ENCODE assay signal across 26 cellular contexts in genomic region chrX:38041237-38041636, GRCh38. TPM values are rescaled to one million over a fixed set of nuclear protein-coding genes. Genes with fewer than 3 reads are reported as not detected.
DNase-seq lines count a peak whose midpoint lies in the region; ATAC-seq, FAIRE-seq and TF ChIP-seq lines count a peak whose summit lies in the region.
"Had no signal": no experiment of that assay in that cellular context is flagged by ENCODE, and none has a peak within 500 bp of the region (broad histone marks: within the 10 kb centered on the region; RNA-seq: fewer than 3 reads in every experiment).

No MANE protein-coding gene starts in this region.

- WGBS in HepG2 (ENCODE audit: low lambda C conversion rate), result 2% methylated on average over 3 of the region's 3 CpGs
- 35% methylated on average over 3 of the region's 3 CpGs for WGBS in right lobe of liver (ENCODE audit: insufficient coverage, low coverage, low lambda C conversion rate, missing lambda C conversion rate)

- H3K36me3 ChIP-seq in HepG2 (replicated peaks in 1 of 2; ENCODE audit: control insufficient read depth in 1 of 2, insufficient read depth in 2 of 2, low read length in 2 of 2) (no peaks in the 10 kb centered on the region), right lobe of liver (no peaks in the 10 kb centered on the region)
- H3K36me3 ChIP-seq: BE2C, HAP-1 had no signal

- H3K9me3 ChIP-seq in HepG2 (ENCODE audit: low read length), result no peaks in the 10 kb centered on the region
- H3K9me3 ChIP-seq in right lobe of liver, result no peaks in the 10 kb centered on the region
- H3K9me3 ChIP-seq: BE2C, HAP-1 had no signal

- no TSS peak for BruUV-seq in HepG2 (replicated peaks; lab: Mats Ljungman, UMichigan)

- TF ChIP-seq POLR2A in HepG2 (IDR thresholded peaks at IDR 0.05; ENCODE audit: insufficient read depth in 1 of 2, low read depth in 2 of 2, low read length in 2 of 2), result no peak
- no peak for TF ChIP-seq POLR2A in right lobe of liver (IDR thresholded peaks at IDR 0.05)

- no peaks in the 10 kb centered on the region for H4K20me1 ChIP-seq in HepG2 (ENCODE audit: insufficient read depth, low read length)

- CTCF ChIA-PET in HepG2 (lab: Yijun Ruan, JAX; ENCODE audit: low intra/inter-chr PET ratio, low total read pairs), result no interaction called here
- CTCF ChIA-PET in HEK293T (lab: Yijun Ruan, JAX), result no interaction called here

- H3K79me2 ChIP-seq in HepG2 (ENCODE audit: insufficient read depth, low read length), result no peaks in the 10 kb centered on the region

- peak; percentile 0 for DNase-seq in HepG2 (ENCODE audit: low spot score)
- no peak for DNase-seq in right lobe of liver
- DNase-seq in HEK293T (ENCODE audit: extremely low spot score), result no peak
- DNase-seq in NCI-H82 (lab: John Stamatoyannopoulos, UW), result peak; percentile 89
- DNase-seq in retinal pigment epithelial cell (ENCODE audit: low read depth), result peak; percentile 74
- DNase-seq: 8988T; ACHN; BE2C; C1 segment of cervical spinal cord; CD4-positive, CD25-positive, alpha-beta regulatory T cell; DMS 273 treated with DMSO at 0.1 percent for 48 hours; DMS53; DND-41; EL; GM23248; HFFc6; Karpas-422; KBM-7 had no signal

- FAIRE-seq in HepG2 (lab: Jason Lieb, UNC), result no peak
- FAIRE-seq: GM12878, HTR-8/SVneo had no signal

- ATAC-seq in HepG2 (no peak), right lobe of liver (no peak), HG03095 (IDR thresholded peaks at IDR 0.05; ENCODE audit: unreplicated experiment) (no peak), HG03378 (IDR thresholded peaks at IDR 0.05; ENCODE audit: unreplicated experiment) (no peak), GM21786 (IDR thresholded peaks at IDR 0.05; ENCODE audit: unreplicated experiment) (no peak)
- ATAC-seq: GM12878 had no signal

- H3K27me3 ChIP-seq in HepG2 (ENCODE audit: control insufficient read depth in 1 of 2, insufficient read depth in 2 of 2, low read length in 2 of 2), result no peaks in the 10 kb centered on the region
- H3K27me3 ChIP-seq in right lobe of liver, result no peaks in the 10 kb centered on the region
- H3K27me3 ChIP-seq: BE2C had no signal

- in situ Hi-C loops in HepG2 (cut with HindIII; ENCODE audit: extremely low pct_ligation_motif_present, low pct_unique_long_range_greater_than_20kb), result no loop called here

- POLR2A ChIA-PET in HepG2 (lab: Yijun Ruan, JAX) (no interaction called here), HEK293T (lab: Yijun Ruan, JAX) (no interaction called here)

- TF ChIP-seq EP300 in HepG2 (IDR thresholded peaks at IDR 0.05; ENCODE audit: low read depth in 2 of 2, low read length in 2 of 2) (no peak), HepG2 (CRISPR knock-in tag; IDR thresholded peaks at IDR 0.05; ENCODE audit: borderline replicate concordance) (no peak)

- no peak for TF ChIP-seq CTCF in HepG2 (CRISPR knock-in tag; IDR thresholded peaks at IDR 0.05)
- no peak for TF ChIP-seq CTCF in right lobe of liver (IDR thresholded peaks at IDR 0.05)
- no peak for TF ChIP-seq CTCF in retinal pigment epithelial cell (conservative IDR thresholded peaks at IDR 0.05; ENCODE audit: low read depth, low read length)

- no peak overlapping the region for H3K9ac ChIP-seq in HepG2 (ENCODE audit: insufficient read depth, low read depth, low read length)
- H3K9ac ChIP-seq: GM23248 had no signal

- intact Hi-C loops in HepG2 (cut with micrococcal nuclease; ENCODE audit: unreplicated experiment), result no loop called here
- intact Hi-C loops in right lobe of liver (cut with DNase I), result no loop called here

- H2AFZ ChIP-seq in HepG2 (ENCODE audit: low read length), result no peak overlapping the region
- H2AFZ ChIP-seq: GM23248 had no signal

- H3K27ac ChIP-seq in HepG2 (ENCODE audit: extremely low read length, insufficient read depth, low read length) (no peak overlapping the region), right lobe of liver (no peak overlapping the region)
- H3K27ac ChIP-seq: GM23248 had no signal

- no peak for TF ChIP-seq RAD21 in HepG2 (CRISPR knock-in tag; IDR thresholded peaks at IDR 0.05)

- H3K4me1 ChIP-seq in HepG2 (ENCODE audit: insufficient read depth, low read length) (no peaks in the 10 kb centered on the region), right lobe of liver (no peaks in the 10 kb centered on the region)
- H3K4me1 ChIP-seq: BE2C, HAP-1 had no signal

- H3K4me3 ChIP-seq in HepG2 (replicated peaks in 1 of 3; ENCODE audit: insufficient read depth in 1 of 3, low read depth in 2 of 3, low read length in 3 of 3) (no peak overlapping the region), right lobe of liver (no peak overlapping the region), retinal pigment epithelial cell (ENCODE audit: low read length) (no peak overlapping the region)
- H3K4me3 ChIP-seq: GM12878, GM23248, HAP-1 had no signal

- no peak overlapping the region for H3K4me2 ChIP-seq in HepG2 (ENCODE audit: low read depth, low read length)

TF ChIP-seq in HepG2, 621 proteins besides CTCF, POLR2A, EP300 and RAD21 (continues in another document):
- no peak for TF ChIP-seq LRRFIP1 (CRISPR knock-in tag; conservative IDR thresholded peaks at IDR 0.05)
- TF ChIP-seq MED1 (CRISPR knock-in tag; IDR thresholded peaks at IDR 0.05), result no peak
- TF ChIP-seq ATF1 (CRISPR knock-in tag; IDR thresholded peaks at IDR 0.05), result no peak

TF ChIP-seq in HEK293T, 16 proteins besides CTCF, POLR2A, EP300 and RAD21:
- no peak for TF ChIP-seq FOXM1 (IDR thresholded peaks at IDR 0.05; ENCODE audit: borderline replicate concordance)
- TF ChIP-seq SUZ12 (IDR thresholded peaks at IDR 0.05), result no peak
- no peak for TF ChIP-seq HDGF (IDR thresholded peaks at IDR 0.05; ENCODE audit: borderline replicate concordance)
- peak; percentile 47; the same call in 1 of the 2 replicates for TF ChIP-seq CTBP1 (IDR thresholded peaks at IDR 0.05; ENCODE audit: borderline replicate concordance)

RNA-seq across cellular contexts. Expression of gene SYTL5, which starts 34.9 kb away (rescaled TPM):
- total RNA-seq in HepG2 (2016; rRNA removed; fragmentation: Illumina TruSeq; extraction: Trizol) (not detected in 2 replicates), right lobe of liver (1 to 10 TPM; 1.1 to 2.9 (median 2.4) TPM)
- not detected in 2 replicates for total RNA-seq in HepG2 (2016; cell fraction: cytosol; rRNA removed; fragmentation: Illumina TruSeq; extraction: Trizol; ENCODE audit: low read depth)
- not detected in 2 replicates for total RNA-seq in HepG2 (2016; cell fraction: insoluble cytoplasmic fraction; rRNA removed; fragmentation: Illumina TruSeq; extraction: Trizol)
- not detected in 2 replicates for total RNA-seq in HepG2 (2016; cell fraction: membrane; rRNA removed; fragmentation: Illumina TruSeq; extraction: Trizol)
- not detected in 2 replicates for total RNA-seq in HepG2 (2016; cell fraction: nucleus; rRNA removed; fragmentation: Illumina TruSeq; extraction: Trizol)
- 0.01 TPM in 1 of 2 replicates, not detected in the other for polyA plus RNA-seq in HepG2 (2011; rRNA removed)
- not detected in 2 replicates for polyA plus RNA-seq in HepG2 (2011; cell fraction: cytosol; rRNA removed)
- not detected in 2 replicates for polyA plus RNA-seq in HepG2 (2011; cell fraction: nucleus; rRNA removed)
- not detected in 2 replicates for polyA plus RNA-seq in HepG2 (2012)
- polyA plus RNA-seq in HepG2 (2016; cell fraction: cytosol; fragmentation: Illumina TruSeq; extraction: Trizol; ENCODE audit: low read depth), result not detected in 2 replicates
- polyA plus RNA-seq in HepG2 (2016; cell fraction: insoluble cytoplasmic fraction; fragmentation: Illumina TruSeq; extraction: Trizol; ENCODE audit: low read depth), result not detected in 2 replicates
- not detected in 2 replicates for polyA plus RNA-seq in HepG2 (2016; cell fraction: membrane; fragmentation: Illumina TruSeq; extraction: Trizol; ENCODE audit: low read depth)
- not detected in 2 replicates for polyA plus RNA-seq in HepG2 (2016; cell fraction: nucleus; fragmentation: Illumina TruSeq; extraction: Trizol; ENCODE audit: insufficient read depth, low read depth)
- 0.07 TPM in 1 of 2 replicates, not detected in the other for polyA minus RNA-seq in HepG2 (2011; rRNA and poly(A)+ RNA removed; ENCODE audit: low replicate concordance)
- not detected in 2 replicates for polyA minus RNA-seq in HepG2 (2011; cell fraction: cytosol; rRNA and poly(A)+ RNA removed)
- polyA minus RNA-seq in HepG2 (2011; cell fraction: nucleus; rRNA and poly(A)+ RNA removed), result not detected in 2 replicates
- total RNA-seq: CD4-positive, CD25-positive, alpha-beta regulatory T cell; G401; GM23248 had no signal
- polyA plus RNA-seq: CD4-positive, CD25-positive, alpha-beta regulatory T cell; GM23248; IgD-negative memory B cell had no signal

Comparison
In these comparisons a context has a peak if more than half of its experiments do, and no peak if none do; other contexts are left out.
1. DNase-seq: peak in HepG2 (single experiment), NCI-H82 (single experiment) and retinal pigment epithelial cell (single experiment); none in right lobe of liver (0 of 3) and HEK293T (single experiment).